In the genomic region with DNA sequence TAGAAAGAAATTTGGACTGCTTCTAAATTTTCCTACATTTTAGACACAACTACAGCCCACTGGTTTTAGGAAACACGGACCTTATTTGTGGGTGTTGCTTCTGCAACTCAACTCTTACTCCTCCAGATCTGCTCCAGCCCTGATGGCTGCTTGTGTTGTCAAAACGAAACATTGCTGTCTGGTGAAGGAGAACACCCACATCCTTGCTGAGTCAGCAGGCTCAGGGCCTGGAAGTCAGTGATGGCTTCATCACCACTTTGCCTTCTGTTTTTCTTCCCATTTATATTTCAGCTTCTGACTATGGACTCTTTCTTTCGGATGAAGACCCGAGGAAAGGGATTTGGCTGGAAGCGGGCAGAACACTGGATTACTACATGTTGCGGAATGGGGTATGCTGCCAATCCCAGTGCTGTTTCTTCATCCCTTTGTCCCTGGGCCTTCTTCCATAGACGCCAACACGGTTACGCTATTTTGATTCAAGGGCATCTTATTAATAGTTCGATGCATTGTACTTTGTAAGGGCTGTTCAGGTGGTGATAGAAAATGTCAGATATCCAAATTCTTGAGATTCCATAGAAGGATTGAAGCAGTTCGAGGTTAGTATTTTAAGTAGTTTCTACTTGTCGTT, we compare ENCODE assay signal across 8 cellular contexts.
DNase-seq lines count a peak whose midpoint lies in the region; ATAC-seq and TF ChIP-seq lines count a peak whose summit lies in the region.
"Had no signal": no experiment of that assay in that cellular context is flagged by ENCODE, and none has a peak within 500 bp of the region (broad histone marks: within the 10 kb centered on the region; RNA-seq: fewer than 3 reads in every experiment).

No MANE protein-coding gene starts in this region.

- peaks cover 20 to 33% (median 20%) of the 10 kb centered on the region in 3 donors for H3K4me1 ChIP-seq in skeletal muscle tissue (ENCODE audit: control insufficient read depth in 3 of 3, insufficient read depth in 3 of 3, low read length in 3 of 3)

- peak overlapping the region; percentile 34 for H3K27ac ChIP-seq in skeletal muscle tissue (ENCODE audit: low read depth, low read length)

- H3K4me3 ChIP-seq in astrocyte of the spinal cord (ENCODE audit: low read depth, low read length) (no peak overlapping the region), skeletal muscle tissue (ENCODE audit: low read length in 3 of 3) (no peak overlapping the region)

- intact Hi-C loops in activated T-helper 2 cell treated with anti-CD3 and anti-CD28 coated beads, Interferon-gamma antibody, Interleukin-2, Interleukin-4, amounts not matched to agents 10 μg/mL and 5 μg/mL and 100 μg/mL, durations not matched to agents 14 hours and 24 hours and 36 hours (cut with micrococcal nuclease) = loop anchor here (10.0 kb wide), 1 partner anchor 65 kb away; no protein-coding TSS in a partner anchor

- in situ Hi-C loops in astrocyte of the spinal cord (cut with HindIII; ENCODE audit: low sequenced_read_pairs) = no loop called here

- no peaks in the 10 kb centered on the region for H3K9me3 ChIP-seq in skeletal muscle tissue (ENCODE audit: control insufficient read depth in 3 of 3, low read length in 3 of 3)

- H3K27me3 ChIP-seq in skeletal muscle tissue (ENCODE audit: control insufficient read depth in 3 of 3, insufficient read depth in 3 of 3, low read length in 3 of 3) = no peaks in the 10 kb centered on the region

- DNase-seq in astrocyte of the spinal cord (ENCODE audit: low read depth, low spot score) (peak; percentile 58), activated gamma-delta T cell treated with Interleukin-2 at 50 U/mL for 16 hours (no peak)
- no peak for DNase-seq in activated T-helper 2 cell treated with anti-CD3 and anti-CD28 coated beads, Interferon-gamma antibody, Interleukin-2, Interleukin-4, amounts not matched to agents 10 μg/mL and 5 μg/mL and 100 μg/mL, durations not matched to agents 14 hours and 24 hours and 36 hours (ENCODE audit: low spot score)
- DNase-seq: NCI-H1092 treated with DMSO at 0.1 percent for 48 hours had no signal

- H3K36me3 Mint-ChIP-seq in activated T-helper 2 cell treated with anti-CD3 and anti-CD28 coated beads, Interferon-gamma antibody, Interleukin-2, Interleukin-4, amounts not matched to agents 10 μg/mL and 5 μg/mL and 100 μg/mL, durations not matched to agents 14 hours and 24 hours and 36 hours (ENCODE audit: low read depth) = no peaks in the 10 kb centered on the region

- no peaks in the 10 kb centered on the region for H3K27me3 Mint-ChIP-seq in activated T-helper 2 cell treated with anti-CD3 and anti-CD28 coated beads, Interferon-gamma antibody, Interleukin-2, Interleukin-4, amounts not matched to agents 10 μg/mL and 5 μg/mL and 100 μg/mL, durations not matched to agents 14 hours and 24 hours and 36 hours (ENCODE audit: low read depth)

- H3K27ac Mint-ChIP-seq in activated T-helper 2 cell treated with anti-CD3 and anti-CD28 coated beads, Interferon-gamma antibody, Interleukin-2, Interleukin-4, amounts not matched to agents 10 μg/mL and 5 μg/mL and 100 μg/mL, durations not matched to agents 14 hours and 24 hours and 36 hours = no peak overlapping the region

- TF ChIP-seq CTCF in astrocyte of the spinal cord (IDR thresholded peaks at IDR 0.05; ENCODE audit: low read depth, low read length) = no peak

- H3K4me1 Mint-ChIP-seq in activated T-helper 2 cell treated with anti-CD3 and anti-CD28 coated beads, Interferon-gamma antibody, Interleukin-2, Interleukin-4, amounts not matched to agents 10 μg/mL and 5 μg/mL and 100 μg/mL, durations not matched to agents 14 hours and 24 hours and 36 hours (ENCODE audit: low read depth) = peaks cover 10% of the 10 kb centered on the region

- peaks cover 6% of the 10 kb centered on the region for H3K9me3 Mint-ChIP-seq in activated T-helper 2 cell treated with anti-CD3 and anti-CD28 coated beads, Interferon-gamma antibody, Interleukin-2, Interleukin-4, amounts not matched to agents 10 μg/mL and 5 μg/mL and 100 μg/mL, durations not matched to agents 14 hours and 24 hours and 36 hours

- ATAC-seq in GM18870 (IDR thresholded peaks at IDR 0.05; ENCODE audit: unreplicated experiment) (peak; percentile 73), HG02852 (IDR thresholded peaks at IDR 0.05; ENCODE audit: unreplicated experiment) (peak; percentile 94), GM19035 (IDR thresholded peaks at IDR 0.05; ENCODE audit: unreplicated experiment) (no peak)

- no peak overlapping the region for H3K9ac ChIP-seq in skeletal muscle tissue (ENCODE audit: low read depth in 1 of 3, low read length in 3 of 3)

- H3K36me3 ChIP-seq in skeletal muscle tissue (ENCODE audit: control insufficient read depth in 3 of 3, insufficient read depth in 3 of 3, low read length in 3 of 3) = peaks cover 3 to 19% (median 18%) of the 10 kb centered on the region in 3 donors

- H3K4me3 Mint-ChIP-seq in activated T-helper 2 cell treated with anti-CD3 and anti-CD28 coated beads, Interferon-gamma antibody, Interleukin-2, Interleukin-4, amounts not matched to agents 10 μg/mL and 5 μg/mL and 100 μg/mL, durations not matched to agents 14 hours and 24 hours and 36 hours (ENCODE audit: low read depth) = no peak overlapping the region
